Comparison of ENCODE assay signal across 29 cellular contexts in genomic region chr6:136706431-136706830, GRCh38.
A peak's percentile ranks its signal among the peaks of the same experiment; 100 is the strongest.
DNase-seq lines count a peak whose midpoint lies in the region; ATAC-seq, FAIRE-seq and TF ChIP-seq lines count a peak whose summit lies in the region.
"Had no signal": no experiment of that assay in that cellular context is flagged by ENCODE, and none has a peak within 500 bp of the region (broad histone marks: within the 10 kb centered on the region; RNA-seq: fewer than 3 reads in every experiment).

No MANE protein-coding gene starts in this region.

- no peaks in the 10 kb centered on the region for H3K27me3 Mint-ChIP-seq in activated T-helper 1 cell treated with anti-CD3 and anti-CD28 coated beads, Interleukin-12 subunit alpha, Interleukin-12 subunit beta, Interleukin-2, Interleukin-4 antibody, amounts not matched to agents 30 ng/mL and 10 ng/mL and 1 ng/mL, durations not matched to agents 14 hours and 24 hours and 36 hours (ENCODE audit: insufficient read depth)
- H3K27me3 Mint-ChIP-seq: activated CD4-positive, alpha-beta T cell treated with anti-CD3 and anti-CD28 coated beads for 36 hours; CD4-positive, CD25-positive, alpha-beta regulatory T cell; IgD-negative memory B cell; stimulated activated memory B cell treated with anti-CD40 and anti-IgM and Interleukin-4, amounts not matched to agents 10 μg/mL and 1 μg/mL and 100 μg/mL, for 72 hours; type B pancreatic cell had no signal

- H3K4me2 ChIP-seq in HepG2 (ENCODE audit: low read depth, low read length), result no peak overlapping the region

- H3K4me1 Mint-ChIP-seq in activated T-helper 1 cell treated with anti-CD3 and anti-CD28 coated beads, Interleukin-12 subunit alpha, Interleukin-12 subunit beta, Interleukin-2, Interleukin-4 antibody, amounts not matched to agents 30 ng/mL and 10 ng/mL and 1 ng/mL, durations not matched to agents 14 hours and 24 hours and 36 hours (ENCODE audit: low read depth), result peaks cover 46% of the 10 kb centered on the region

- TF ChIP-seq CTCF in dorsolateral prefrontal cortex (IDR thresholded peaks at IDR 0.05 in 54 of 56, conservative IDR thresholded peaks at IDR 0.05 in 2 of 56; ENCODE audit: low read depth in 1 of 56, partially characterized antibody in 56 of 56), result no peak
- no peak for TF ChIP-seq CTCF in HepG2 (CRISPR knock-in tag; IDR thresholded peaks at IDR 0.05)
- TF ChIP-seq CTCF in suprapubic skin (IDR thresholded peaks at IDR 0.05), result no peak

- H3K9me3 Mint-ChIP-seq in activated T-helper 1 cell treated with anti-CD3 and anti-CD28 coated beads, Interleukin-12 subunit alpha, Interleukin-12 subunit beta, Interleukin-2, Interleukin-4 antibody, amounts not matched to agents 30 ng/mL and 10 ng/mL and 1 ng/mL, durations not matched to agents 14 hours and 24 hours and 36 hours, result no peaks in the 10 kb centered on the region
- H3K9me3 Mint-ChIP-seq: activated naive CD4-positive, alpha-beta T cell treated with anti-CD3 and anti-CD28 coated beads, Interleukin-2, amount 50 U/mL, for 72 hours; CD4-positive, CD25-positive, alpha-beta regulatory T cell; IgD-negative memory B cell; nephron progenitor cell; stimulated activated memory B cell treated with anti-CD40 and anti-IgM and Interleukin-4, amounts not matched to agents 10 μg/mL and 1 μg/mL and 100 μg/mL, for 72 hours; type B pancreatic cell had no signal

- H3K9ac ChIP-seq in HepG2 (ENCODE audit: insufficient read depth, low read depth, low read length), result no peak overlapping the region

- no peak for FAIRE-seq in HepG2 (lab: Jason Lieb, UNC)
- FAIRE-seq: endometrium, kidney had no signal

- H3K9me3 ChIP-seq in HepG2 (ENCODE audit: low read length) (no peaks in the 10 kb centered on the region), suprapubic skin (no peaks in the 10 kb centered on the region)
- H3K9me3 ChIP-seq: esophagus muscularis mucosa, heart left ventricle had no signal

- H3K79me2 ChIP-seq in HepG2 (ENCODE audit: insufficient read depth, low read length), result no peaks in the 10 kb centered on the region

- in situ Hi-C loops in HepG2 (cut with HindIII; ENCODE audit: extremely low pct_ligation_motif_present, low pct_unique_long_range_greater_than_20kb), result no loop called here

- intact Hi-C loops in activated T-helper 1 cell treated with anti-CD3 and anti-CD28 coated beads, Interleukin-12 subunit alpha, Interleukin-12 subunit beta, Interleukin-2, Interleukin-4 antibody, amounts not matched to agents 30 ng/mL and 10 ng/mL and 1 ng/mL, durations not matched to agents 14 hours and 24 hours and 36 hours (cut with micrococcal nuclease), result no loop called here
- intact Hi-C loops in dorsolateral prefrontal cortex (cut with DNase I), result no loop called here
- intact Hi-C loops in posterior cingulate gyrus (cut with DNase I), result no loop called here
- intact Hi-C loops in HepG2 (cut with micrococcal nuclease; ENCODE audit: unreplicated experiment), result no loop called here

- POLR2A ChIA-PET in HepG2 (lab: Yijun Ruan, JAX), result no interaction called here

- BruUV-seq in HepG2 (replicated peaks; lab: Mats Ljungman, UMichigan), result no TSS peak

- no peak overlapping the region for H3K4me3 Mint-ChIP-seq in activated T-helper 1 cell treated with anti-CD3 and anti-CD28 coated beads, Interleukin-12 subunit alpha, Interleukin-12 subunit beta, Interleukin-2, Interleukin-4 antibody, amounts not matched to agents 30 ng/mL and 10 ng/mL and 1 ng/mL, durations not matched to agents 14 hours and 24 hours and 36 hours
- H3K4me3 Mint-ChIP-seq: activated CD4-positive, alpha-beta T cell treated with anti-CD3 and anti-CD28 coated beads for 36 hours; activated CD8-positive, alpha-beta T cell treated with anti-CD3 and anti-CD28 coated beads, Interleukin-2, amount 10 ng/mL, durations not matched to agents 7 days and 5 days; CD4-positive, CD25-positive, alpha-beta regulatory T cell; IgD-negative memory B cell; nephron progenitor cell; stimulated activated memory B cell treated with anti-CD40 and anti-IgM and Interleukin-4, amounts not matched to agents 10 μg/mL and 1 μg/mL and 100 μg/mL, for 72 hours; type B pancreatic cell had no signal

- TF ChIP-seq POLR2A in HepG2 (IDR thresholded peaks at IDR 0.05; ENCODE audit: insufficient read depth in 1 of 2, low read depth in 2 of 2, low read length in 2 of 2) (no peak), suprapubic skin (IDR thresholded peaks at IDR 0.05) (no peak)

- H2AFZ ChIP-seq in HepG2 (ENCODE audit: low read length), result no peak overlapping the region

- H3K27ac ChIP-seq in dorsolateral prefrontal cortex (peak overlapping the region in 38 of 59 donors; percentile 10 to 87 (median 44)), HepG2 (ENCODE audit: extremely low read length, insufficient read depth, low read length) (no peak overlapping the region), suprapubic skin (no peak overlapping the region)
- H3K27ac ChIP-seq: esophagus muscularis mucosa, foreskin keratinocyte, heart left ventricle had no signal

- CTCF ChIA-PET in HepG2 (lab: Yijun Ruan, JAX; ENCODE audit: low intra/inter-chr PET ratio, low total read pairs), result no interaction called here

- no peaks in the 10 kb centered on the region for H4K20me1 ChIP-seq in HepG2 (ENCODE audit: insufficient read depth, low read length)

- no peak for TF ChIP-seq RAD21 in HepG2 (CRISPR knock-in tag; IDR thresholded peaks at IDR 0.05)

- TF ChIP-seq EP300 in HepG2 (IDR thresholded peaks at IDR 0.05; ENCODE audit: low read depth in 2 of 2, low read length in 2 of 2) (no peak), HepG2 (CRISPR knock-in tag; IDR thresholded peaks at IDR 0.05; ENCODE audit: borderline replicate concordance) (no peak), suprapubic skin (IDR thresholded peaks at IDR 0.05) (no peak)

- WGBS in HepG2 (ENCODE audit: low lambda C conversion rate), result 25% methylated on average over 5 of the region's 5 CpGs
- 90% methylated on average over 5 of the region's 5 CpGs for WGBS in suprapubic skin

- DNase-seq in NCI-H2196 (lab: John Stamatoyannopoulos, UW; ENCODE audit: unreplicated experiment), result peak; percentile 15
- no peak for DNase-seq in NCI-H2196 treated with DMSO at 0.1 percent for 48 hours (lab: John Stamatoyannopoulos, UW; ENCODE audit: unreplicated experiment)
- DNase-seq in activated T-helper 1 cell treated with anti-CD3 and anti-CD28 coated beads, Interleukin-12 subunit alpha, Interleukin-12 subunit beta, Interleukin-2, Interleukin-4 antibody, amounts not matched to agents 30 ng/mL and 10 ng/mL and 1 ng/mL, durations not matched to agents 14 hours and 24 hours and 36 hours (ENCODE audit: low spot score), result no peak
- peak in 7 of 10 donors; percentile 18 to 87 (median 46) for DNase-seq in dorsolateral prefrontal cortex
- peak in 7 of 10 donors; percentile 15 to 88 (median 52) for DNase-seq in posterior cingulate gyrus
- DNase-seq in NCI-H1105 treated with DMSO at 0.1 percent for 48 hours (lab: John Stamatoyannopoulos, UW), result no peak
- no peak for DNase-seq in HepG2 (ENCODE audit: low spot score)
- no peak for DNase-seq in suprapubic skin (ENCODE audit: low spot score in 2 of 2)
- DNase-seq: activated CD4-positive, alpha-beta T cell treated with anti-CD3 and anti-CD28 coated beads for 36 hours; activated CD8-positive, alpha-beta T cell treated with anti-CD3 and anti-CD28 coated beads, Interleukin-2, amount 10 ng/mL, durations not matched to agents 7 days and 5 days; Calu3; CD4-positive, CD25-positive, alpha-beta regulatory T cell; dermis blood vessel endothelial cell; DND-41; foreskin keratinocyte; GOT3; heart left ventricle; kidney; left ventricle myocardium superior; NCI-H1694; NCI-H526; nephron progenitor cell; Right ventricle myocardium superior had no signal

- no peak overlapping the region for H3K4me3 ChIP-seq in dorsolateral prefrontal cortex
- no peak overlapping the region for H3K4me3 ChIP-seq in HepG2 (replicated peaks in 1 of 3; ENCODE audit: insufficient read depth in 1 of 3, low read depth in 2 of 3, low read length in 3 of 3)
- H3K4me3 ChIP-seq in suprapubic skin, result no peak overlapping the region
- H3K4me3 ChIP-seq: esophagus muscularis mucosa, heart left ventricle had no signal

- no peaks in the 10 kb centered on the region for H3K27me3 ChIP-seq in dorsolateral prefrontal cortex
- H3K27me3 ChIP-seq in HepG2 (ENCODE audit: control insufficient read depth in 1 of 2, insufficient read depth in 2 of 2, low read length in 2 of 2), result 0 out of 5 replicates have a peak, but pooled peaks cover 0 to 6% of the 10 kb centered on the region in 2 experiments
- no peaks in the 10 kb centered on the region for H3K27me3 ChIP-seq in suprapubic skin
- H3K27me3 ChIP-seq: esophagus muscularis mucosa, foreskin keratinocyte, heart left ventricle had no signal

- ATAC-seq in HepG2, result no peak
- ATAC-seq: activated CD4-positive, alpha-beta T cell treated with anti-CD3 and anti-CD28 coated beads for 36 hours; activated CD8-positive, alpha-beta T cell treated with anti-CD3 and anti-CD28 coated beads, Interleukin-2, amount 10 ng/mL, durations not matched to agents 7 days and 5 days; activated naive CD4-positive, alpha-beta T cell treated with anti-CD3 and anti-CD28 coated beads, Interleukin-2, amount 50 U/mL, for 72 hours; foreskin keratinocyte; heart left ventricle; left ventricle myocardium superior; stimulated activated memory B cell treated with anti-CD40 and anti-IgM and Interleukin-4, amounts not matched to agents 10 μg/mL and 1 μg/mL and 100 μg/mL, for 72 hours had no signal

- peaks cover 23% of the 10 kb centered on the region for H3K36me3 Mint-ChIP-seq in activated T-helper 1 cell treated with anti-CD3 and anti-CD28 coated beads, Interleukin-12 subunit alpha, Interleukin-12 subunit beta, Interleukin-2, Interleukin-4 antibody, amounts not matched to agents 30 ng/mL and 10 ng/mL and 1 ng/mL, durations not matched to agents 14 hours and 24 hours and 36 hours (ENCODE audit: low read depth)
- H3K36me3 Mint-ChIP-seq: activated naive CD4-positive, alpha-beta T cell treated with anti-CD3 and anti-CD28 coated beads, Interleukin-2, amount 50 U/mL, for 72 hours; type B pancreatic cell had no signal

- H3K4me1 ChIP-seq in HepG2 (ENCODE audit: insufficient read depth, low read length) (no peaks in the 10 kb centered on the region), suprapubic skin (peaks cover 6% of the 10 kb centered on the region)
- H3K4me1 ChIP-seq: foreskin keratinocyte had no signal

- H3K27ac Mint-ChIP-seq in activated T-helper 1 cell treated with anti-CD3 and anti-CD28 coated beads, Interleukin-12 subunit alpha, Interleukin-12 subunit beta, Interleukin-2, Interleukin-4 antibody, amounts not matched to agents 30 ng/mL and 10 ng/mL and 1 ng/mL, durations not matched to agents 14 hours and 24 hours and 36 hours, result peak overlapping the region; percentile 27
- H3K27ac Mint-ChIP-seq: activated CD4-positive, alpha-beta T cell treated with anti-CD3 and anti-CD28 coated beads for 36 hours; activated CD8-positive, alpha-beta T cell treated with anti-CD3 and anti-CD28 coated beads, Interleukin-2, amount 10 ng/mL, durations not matched to agents 7 days and 5 days; nephron progenitor cell; stimulated activated memory B cell treated with anti-CD40 and anti-IgM and Interleukin-4, amounts not matched to agents 10 μg/mL and 1 μg/mL and 100 μg/mL, for 72 hours; type B pancreatic cell had no signal

- H3K36me3 ChIP-seq in HepG2 (replicated peaks in 1 of 2; ENCODE audit: control insufficient read depth in 1 of 2, insufficient read depth in 2 of 2, low read length in 2 of 2), result no peaks in the 10 kb centered on the region
- H3K36me3 ChIP-seq in suprapubic skin, result no peaks in the 10 kb centered on the region

Comparison
In these comparisons a context has a peak if more than half of its experiments do, and no peak if none do; other contexts are left out.
1. DNase-seq: peak in NCI-H2196 (single experiment), dorsolateral prefrontal cortex (7 of 10) and posterior cingulate gyrus (7 of 10); none in NCI-H2196 treated with DMSO at 0.1 percent for 48 hours (single experiment), activated T-helper 1 cell treated with anti-CD3 and anti-CD28 coated beads, Interleukin-12 subunit alpha, Interleukin-12 subunit beta, Interleukin-2, Interleukin-4 antibody, amounts not matched to agents 30 ng/mL and 10 ng/mL and 1 ng/mL, durations not matched to agents 14 hours and 24 hours and 36 hours (single experiment), NCI-H1105 treated with DMSO at 0.1 percent for 48 hours (single experiment), HepG2 (single experiment) and suprapubic skin (0 of 2).
2. H3K27ac ChIP-seq: peak in dorsolateral prefrontal cortex (38 of 59); none in HepG2 (single experiment) and suprapubic skin (single experiment).